Comparison of ENCODE assay signal across 21 cellular contexts in the genomic region with DNA sequence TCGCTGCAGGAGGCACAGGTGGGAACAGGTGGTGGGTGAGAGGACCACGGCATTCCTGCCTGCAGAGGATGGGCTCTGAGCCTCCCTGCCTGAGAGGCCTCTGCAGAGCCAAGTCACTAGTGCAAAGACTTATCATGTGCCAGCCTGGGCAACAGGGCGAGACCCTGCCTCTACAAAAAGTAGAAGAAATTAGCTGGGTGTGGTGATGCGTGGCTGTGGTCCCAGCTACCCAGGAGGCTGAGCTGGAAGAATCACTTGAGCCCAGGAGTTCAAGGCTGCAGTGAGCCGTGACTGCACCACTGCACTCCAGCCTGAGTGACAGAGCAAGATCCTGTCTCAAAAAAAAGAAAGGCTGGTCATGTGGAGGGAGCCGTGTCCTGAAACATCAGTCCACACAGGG. TPM values are rescaled to one million over a fixed set of nuclear protein-coding genes. Genes with fewer than 3 reads are reported as not detected.
A peak's percentile ranks its signal among the peaks of the same experiment; 100 is the strongest.
DNase-seq lines count a peak whose midpoint lies in the region; FAIRE-seq and TF ChIP-seq lines count a peak whose summit lies in the region.
"Had no signal": no experiment of that assay in that cellular context is flagged by ENCODE, and none has a peak within 500 bp of the region (broad histone marks: within the 10 kb centered on the region; RNA-seq: fewer than 3 reads in every experiment).

No MANE protein-coding gene starts in this region.

- no peak for FAIRE-seq in H1 (lab: Jason Lieb, UNC)
- FAIRE-seq: GM12891 had no signal

- TF ChIP-seq EP300 in H1 (IDR thresholded peaks at IDR 0.05; ENCODE audit: borderline replicate concordance in 1 of 2, low read depth in 2 of 2, low read length in 2 of 2): no peak

- H3K9me3 ChIP-seq in BLaER1 (no peaks in the 10 kb centered on the region), HEK293 (ENCODE audit: control insufficient read depth, insufficient read depth, low read depth, low read length) (no peaks in the 10 kb centered on the region), H1 (ENCODE audit: insufficient read depth in 2 of 2, low read depth in 1 of 2, low read length in 1 of 2) (no peaks in the 10 kb centered on the region), neuronal stem cell (replicated peaks in 1 of 2; ENCODE audit: control insufficient read depth in 2 of 2, insufficient read depth in 1 of 2, low read depth in 1 of 2, low read length in 2 of 2) (no peaks in the 10 kb centered on the region), colonic mucosa (no peaks in the 10 kb centered on the region)

- CTCF ChIA-PET in HEK293 (lab: Yijun Ruan, JAX) (no interaction called here), H1 (lab: Charles Lee; ENCODE audit: partially characterized antibody) (no interaction called here)

- peak overlapping the region; percentile 69 for H3K4me2 ChIP-seq in BLaER1
- H3K4me2 ChIP-seq in H1 (ENCODE audit: insufficient read depth in 1 of 2, low read depth in 2 of 2, low read length in 2 of 2): no peak overlapping the region
- no peak overlapping the region for H3K4me2 ChIP-seq in neuronal stem cell (ENCODE audit: insufficient read depth, low read length, poor library complexity, severe bottlenecking)
- H3K4me2 ChIP-seq: PC-9 had no signal

- H2BK12ac ChIP-seq in H1 (ENCODE audit: low read depth, low read length) (no peak overlapping the region), neuronal stem cell (ENCODE audit: low read length) (no peak overlapping the region)

- no peak for TF ChIP-seq RAD21 in H1 (IDR thresholded peaks at IDR 0.05 in 1 of 2, conservative IDR thresholded peaks at IDR 0.05 in 1 of 2; ENCODE audit: low read depth in 2 of 2, low read length in 2 of 2)

- no peak overlapping the region for H2BK20ac ChIP-seq in H1 (ENCODE audit: low read length)

- H4K8ac ChIP-seq in H1 (ENCODE audit: extremely low read depth, insufficient read depth, low read length) (no peak overlapping the region), neuronal stem cell (ENCODE audit: low read depth, low read length) (no peak overlapping the region)

- H3K23ac ChIP-seq in H1 (ENCODE audit: insufficient read length): no peak overlapping the region
- H3K23ac ChIP-seq in neuronal stem cell (ENCODE audit: low read depth, low read length, poor library complexity): no peak overlapping the region

- H4K5ac ChIP-seq in H1 (ENCODE audit: insufficient read length, low read depth, low read length): no peak overlapping the region

- H3K79me1 ChIP-seq in H1 (ENCODE audit: low read depth, low read length): peaks cover 2% of the 10 kb centered on the region; the same call in 1 of the 2 replicates
- peaks cover 3% of the 10 kb centered on the region for H3K79me1 ChIP-seq in neuronal stem cell (ENCODE audit: low read depth, low read length)

- H3K27ac ChIP-seq in BLaER1 (0 out of 2 replicates have a peak overlapping the region, but pooled peaks have one; percentile 33), HEK293 (ENCODE audit: extremely low read depth, low read depth, low read length) (no peak overlapping the region), H1 (ENCODE audit: low read depth, low read length) (no peak overlapping the region), neuronal stem cell (replicated peaks; ENCODE audit: low read length) (no peak overlapping the region), colonic mucosa (no peak overlapping the region)
- H3K27ac ChIP-seq: PC-9, RWPE1 had no signal

- H2AK5ac ChIP-seq in H1 (ENCODE audit: low read depth, low read length) (no peak overlapping the region), neuronal stem cell (ENCODE audit: low read depth, low read length) (no peak overlapping the region)

- H3K14ac ChIP-seq in H1 (ENCODE audit: insufficient read length) (no peak overlapping the region), neuronal stem cell (ENCODE audit: low read length) (no peak overlapping the region)

- H3K27me3 ChIP-seq in BLaER1 (no peaks in the 10 kb centered on the region), H1 (replicated peaks in 1 of 4; ENCODE audit: control insufficient read depth in 3 of 4, extremely low read depth in 1 of 4, insufficient read depth in 3 of 4, low read length in 3 of 4) (no peaks in the 10 kb centered on the region), neuronal stem cell (ENCODE audit: control insufficient read depth in 3 of 3, insufficient read depth in 3 of 3, low read depth in 1 of 3, low read length in 3 of 3) (no peaks in the 10 kb centered on the region), colonic mucosa (no peaks in the 10 kb centered on the region)

- intact Hi-C loops in colonic mucosa (cut with DNase I): no loop called here

- H2BK5ac ChIP-seq in H1 (ENCODE audit: low read depth, low read length) (peak overlapping the region; percentile 4; the same call in 1 of the 2 replicates), neuronal stem cell (ENCODE audit: low read length) (no peak overlapping the region)

- no peak overlapping the region for H2AFZ ChIP-seq in H1 (ENCODE audit: low read length)
- H2AFZ ChIP-seq in neuronal stem cell (ENCODE audit: low read length): no peak overlapping the region
- H2AFZ ChIP-seq: PC-9 had no signal

- DNase-seq in H1 (ENCODE audit: low read depth in 1 of 2, low spot score in 2 of 2): no peak
- no peak for DNase-seq in neuronal stem cell (ENCODE audit: low spot score)
- DNase-seq in iPS-NIHi7 (ENCODE audit: extremely low spot score): no peak
- no peak for DNase-seq in DMS53 treated with DMSO at 0.1 percent for 48 hours (lab: John Stamatoyannopoulos, UW; ENCODE audit: unreplicated experiment)
- DNase-seq in activated gamma-delta T cell (lab: John Stamatoyannopoulos, UW): no peak
- no peak for DNase-seq in colonic mucosa
- DNase-seq: EL, GOT3, KBM-7, NCI-H1105 treated with DMSO at 0.1 percent for 48 hours, NCI-H1694, NCI-H2081 treated with DMSO at 0.1 percent for 48 hours, NCI-H510A, NCI-H774, PC-9, SIG-M5 had no signal

- POLR2A ChIA-PET in HEK293 (lab: Yijun Ruan, JAX) (no interaction called here), H1 (lab: Charles Lee; ENCODE audit: partially characterized antibody) (interaction anchor here (0.6 kb wide), 1 partner anchor 36 kb away, joined by 3 read pairs; no protein-coding TSS in a partner anchor)

- H3K4me3 ChIP-seq in BLaER1 (no peak overlapping the region), HEK293 (ENCODE audit: low read depth, low read length) (no peak overlapping the region), H1 (ENCODE audit: extremely low read depth in 1 of 4, insufficient read depth in 2 of 4, low read depth in 3 of 4, low read length in 4 of 4) (no peak overlapping the region), neuronal stem cell (ENCODE audit: low read length in 2 of 2) (no peak overlapping the region), colonic mucosa (no peak overlapping the region)
- H3K4me3 ChIP-seq: PC-9 had no signal

- H3K18ac ChIP-seq in H1 (ENCODE audit: extremely low read depth, low read length) (no peak overlapping the region), neuronal stem cell (ENCODE audit: low read length) (no peak overlapping the region)

- no peak overlapping the region for H3K4ac ChIP-seq in H1 (replicated peaks; ENCODE audit: insufficient read length, low read depth, low read length)
- no peak overlapping the region for H3K4ac ChIP-seq in neuronal stem cell (ENCODE audit: low read length)

- H2BK120ac ChIP-seq in H1 (replicated peaks; ENCODE audit: low read depth, low read length) (no peak overlapping the region), neuronal stem cell (ENCODE audit: low read depth, low read length) (no peak overlapping the region)

- H3K23me2 ChIP-seq in H1 (ENCODE audit: low read depth, low read length): no peaks in the 10 kb centered on the region

- H3K9ac ChIP-seq in BLaER1 (no peak overlapping the region; the same call in 1 of the 2 replicates), H1 (replicated peaks in 1 of 4; ENCODE audit: extremely low read depth in 1 of 4, low read depth in 3 of 4, low read length in 3 of 4) (no peak overlapping the region), neuronal stem cell (ENCODE audit: low read depth, low read length, poor library complexity) (peak overlapping the region; percentile 0), colonic mucosa (ENCODE audit: low read depth in 2 of 2, low read length in 2 of 2) (no peak overlapping the region)

- H3K56ac ChIP-seq in H1 (replicated peaks; ENCODE audit: insufficient read length, low read depth, low read length): no peak overlapping the region

- TF ChIP-seq POLR2A in H1 (IDR thresholded peaks at IDR 0.05; ENCODE audit: control extremely low read depth in 1 of 2, low read depth in 2 of 2, low read length in 2 of 2): no peak

- TF ChIP-seq CTCF in HEK293 (tag by site-specific recombination; IDR thresholded peaks at IDR 0.05) (no peak), H1 (IDR thresholded peaks at IDR 0.05; ENCODE audit: control extremely low read depth in 1 of 3, insufficient read depth in 1 of 3, low read depth in 1 of 3, low read length in 3 of 3) (no peak), colonic mucosa (IDR thresholded peaks at IDR 0.05) (no peak)

- peaks cover 83% of the 10 kb centered on the region for H3K4me1 ChIP-seq in BLaER1
- H3K4me1 ChIP-seq in HEK293 (ENCODE audit: control insufficient read depth, insufficient read depth, low read length): no peaks in the 10 kb centered on the region
- H3K4me1 ChIP-seq in H1 (replicated peaks in 1 of 4; ENCODE audit: control insufficient read depth in 3 of 4, insufficient read depth in 4 of 4, low read length in 3 of 4): 0 out of 7 replicates have a peak, but pooled peaks cover 0 to 2% (median 0%) of the 10 kb centered on the region in 4 experiments
- peaks cover 4 to 10% of the 10 kb centered on the region in 2 donors for H3K4me1 ChIP-seq in neuronal stem cell (ENCODE audit: control insufficient read depth in 2 of 2, insufficient read depth in 1 of 2, low read depth in 1 of 2, low read length in 2 of 2)
- H3K4me1 ChIP-seq in colonic mucosa: no peaks in the 10 kb centered on the region

- H2BK15ac ChIP-seq in H1 (ENCODE audit: low read length) (no peak overlapping the region), neuronal stem cell (ENCODE audit: low read length) (no peak overlapping the region)

- WGBS in H1 (ENCODE audit: extremely low coverage in 1 of 2, insufficient coverage in 1 of 2, insufficient read length in 1 of 2, insufficient replicate concordance in 2 of 2, low coverage in 1 of 2, low lambda C conversion rate in 2 of 2, missing lambda C conversion rate in 1 of 2), 2 experiments: 91% methylated on average over 6 of the region's 6 CpGs; no CpG with 5 or more reads in 1 of the 2 experiments
- no CpG with 5 or more reads among the region's 6 CpGs for WGBS in neuronal stem cell (ENCODE audit: extremely low coverage in 2 of 2, insufficient read length in 2 of 2, insufficient replicate concordance in 1 of 2), 2 donors

- H3K36me3 ChIP-seq in BLaER1 (peaks cover 51% of the 10 kb centered on the region), HEK293 (ENCODE audit: control insufficient read depth in 2 of 2, insufficient read depth in 1 of 2, low read length in 2 of 2) (peaks cover 0 to 70% of the 10 kb centered on the region in 2 experiments; a peak in 2 of 3 replicates), H1 (ENCODE audit: control insufficient read depth in 2 of 4, insufficient read depth in 4 of 4, low read length in 3 of 4) (peaks cover 5 to 30% (median 8%) of the 10 kb centered on the region in 4 experiments; a peak in 6 of 8 replicates), neuronal stem cell (replicated peaks in 1 of 2; ENCODE audit: control insufficient read depth in 2 of 2, insufficient read depth in 2 of 2, low read length in 2 of 2) (peaks cover 8 to 78% of the 10 kb centered on the region in 2 donors), colonic mucosa (no peaks in the 10 kb centered on the region)

- H4K20me1 ChIP-seq in BLaER1 (peaks cover 39% of the 10 kb centered on the region), H1 (replicated peaks in 1 of 2; ENCODE audit: control insufficient read depth in 1 of 2, insufficient read depth in 2 of 2, low read length in 2 of 2) (no peaks in the 10 kb centered on the region)

- no peaks in the 10 kb centered on the region for H3K79me2 ChIP-seq in H1 (ENCODE audit: control insufficient read depth in 1 of 2, insufficient read depth in 2 of 2, low read length in 2 of 2)

- H4K91ac ChIP-seq in H1 (replicated peaks; ENCODE audit: insufficient read length, low read length) (no peak overlapping the region), neuronal stem cell (ENCODE audit: low read depth, low read length, poor library complexity) (no peak overlapping the region)

RNA-seq across cellular contexts. Expression of a gene that starts 46.4 kb away (rescaled TPM):
- 31.3 and 31.9 TPM in 2 replicates for total RNA-seq in H1 (2021; fragmentation: NEBNext Ultra II Directional; extraction: Animal tissue kit (Norgen Biotek cat#: 25700))
- polyA plus RNA-seq in H1 (2011; rRNA removed): 20.4 and 30.7 TPM in 2 replicates
- 36.3 TPM for polyA plus RNA-seq in H1 (2011; cell fraction: cytosol; rRNA removed)
- 27.8 TPM for polyA plus RNA-seq in H1 (2011; cell fraction: nucleus; rRNA removed)
- polyA plus RNA-seq in H1 (2012, experiment 1 of 2): 15.7 to 22.7 TPM (median 18.7 TPM) in 4 replicates
- polyA plus RNA-seq in H1 (2012, experiment 2 of 2): 5.0 TPM
- polyA plus RNA-seq in H1 (2013, experiment 1 of 2): 10.9 TPM
- polyA plus RNA-seq in H1 (2013, experiment 2 of 2): 9.7 TPM
- 56.6 and 90.5 TPM in 2 replicates for polyA minus RNA-seq in H1 (2011; rRNA and poly(A)+ RNA removed)
- 19.1 TPM for polyA minus RNA-seq in H1 (2011; cell fraction: cytosol; rRNA and poly(A)+ RNA removed)
- 56.2 TPM for polyA minus RNA-seq in H1 (2011; cell fraction: nucleus; rRNA and poly(A)+ RNA removed)
- 5.1 TPM for polyA plus RNA-seq in neuronal stem cell (2013, experiment 1 of 2)
- 5.5 TPM for polyA plus RNA-seq in neuronal stem cell (2013, experiment 2 of 2)
- total RNA-seq in colonic mucosa: 10 to 100 TPM; 15.4 to 16.6 TPM

RNA-seq across cellular contexts. Expression of a gene that starts 54.9 kb away (rescaled TPM):
- 418 and 455 TPM in 2 replicates for total RNA-seq in H1 (2021; fragmentation: NEBNext Ultra II Directional; extraction: Animal tissue kit (Norgen Biotek cat#: 25700))
- 114 and 185 TPM in 2 replicates for polyA plus RNA-seq in H1 (2011; rRNA removed)
- polyA plus RNA-seq in H1 (2011; cell fraction: cytosol; rRNA removed): 274 TPM
- polyA plus RNA-seq in H1 (2011; cell fraction: nucleus; rRNA removed): 1,292 TPM
- 283 to 357 TPM (median 342 TPM) in 4 replicates for polyA plus RNA-seq in H1 (2012, experiment 1 of 2)
- polyA plus RNA-seq in H1 (2012, experiment 2 of 2): 183 TPM
- 179 TPM for polyA plus RNA-seq in H1 (2013, experiment 1 of 2)
- 168 TPM for polyA plus RNA-seq in H1 (2013, experiment 2 of 2)
- polyA minus RNA-seq in H1 (2011; rRNA and poly(A)+ RNA removed): 129 and 138 TPM in 2 replicates
- polyA minus RNA-seq in H1 (2011; cell fraction: cytosol; rRNA and poly(A)+ RNA removed): 135 TPM
- 361 TPM for polyA minus RNA-seq in H1 (2011; cell fraction: nucleus; rRNA and poly(A)+ RNA removed)
- 47.2 TPM for polyA plus RNA-seq in neuronal stem cell (2013, experiment 1 of 2)
- 46.3 TPM for polyA plus RNA-seq in neuronal stem cell (2013, experiment 2 of 2)
- total RNA-seq in colonic mucosa: 10 to 100 TPM in 1 of 2 donors, 1 to 10 TPM in 1; 2.7 to 14.7 TPM
- polyA plus RNA-seq: CD14-positive monocyte had no signal

Comparison
In these comparisons a context has a peak if more than half of its experiments do, and no peak if none do; other contexts are left out.
1. RNA of a gene that starts 54.9 kb away (total RNA-seq): 418 to 455 TPM in H1; 2.7 to 14.7 TPM in colonic mucosa; every median in the first group is over 10 times any median in the second.